In the genomic region with DNA sequence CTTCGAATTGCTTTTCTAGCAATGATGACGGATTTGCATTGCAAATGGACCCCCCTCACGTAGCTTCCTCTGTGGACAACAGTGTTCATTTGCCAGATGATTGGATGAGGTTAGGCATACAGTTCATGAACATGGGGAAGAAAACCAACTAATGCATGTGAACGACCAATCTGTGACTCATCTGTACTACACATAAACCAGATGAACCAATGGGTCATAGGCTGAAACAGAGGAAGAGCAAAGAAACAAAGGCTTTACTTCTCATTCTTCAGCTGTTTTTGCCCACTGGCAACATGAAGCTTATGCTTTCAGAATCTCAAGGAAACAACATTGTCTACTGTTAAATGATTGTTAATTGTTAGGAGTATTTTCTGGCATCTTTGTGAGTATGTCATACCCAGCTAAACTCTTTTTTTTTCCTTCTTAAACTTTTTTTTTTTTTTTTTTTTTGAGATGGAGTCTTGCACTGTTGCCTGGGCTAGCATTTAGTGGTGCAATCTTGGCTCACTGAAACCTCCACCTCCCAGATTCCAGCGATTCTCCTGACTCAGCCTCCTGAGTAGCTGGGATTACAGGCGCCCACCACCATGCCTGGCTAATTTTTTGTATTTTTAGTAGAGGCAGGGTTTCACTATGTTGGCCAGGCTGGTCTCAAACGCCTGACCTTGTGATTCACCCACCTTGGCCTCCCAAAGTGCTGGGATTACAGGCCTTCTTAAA, we compare ENCODE assay signal across 10 cellular contexts. TPM values are rescaled to one million over a fixed set of nuclear protein-coding genes. Genes with fewer than 3 reads are reported as not detected.
A peak's percentile ranks its signal among the peaks of the same experiment; 100 is the strongest.
DNase-seq lines count a peak whose midpoint lies in the region; ATAC-seq and TF ChIP-seq lines count a peak whose summit lies in the region.
"Had no signal": no experiment of that assay in that cellular context is flagged by ENCODE, and none has a peak within 500 bp of the region (broad histone marks: within the 10 kb centered on the region; RNA-seq: fewer than 3 reads in every experiment).

No MANE protein-coding gene starts in this region.

- peak overlapping the region; percentile 16 for H3K27ac ChIP-seq in mesodermal cell (ENCODE audit: low read depth, low read length, severe bottlenecking)

- H3K4me1 ChIP-seq in mesodermal cell (ENCODE audit: control insufficient read depth, insufficient read depth, low read length, poor library complexity, severe bottlenecking) = peaks cover 10% of the 10 kb centered on the region

- ATAC-seq in HG02981 (IDR thresholded peaks at IDR 0.05; ENCODE audit: unreplicated experiment) = no peak
- ATAC-seq: CD8-positive, alpha-beta T cell had no signal

- peak; percentile 48 for DNase-seq in COLO829 (ENCODE audit: low spot score)
- DNase-seq in MV-4-11 (lab: John Stamatoyannopoulos, UW) = peak; percentile 71
- peak; percentile 91 for DNase-seq in choroid plexus epithelial cell (ENCODE audit: low read depth)
- DNase-seq in activated effector memory CD4-positive, alpha-beta T cell treated with Interleukin-2 at 50 U/mL for 16 hours = no peak
- DNase-seq in 8988T = no peak
- DNase-seq in AG20443 (ENCODE audit: low spot score) = no peak
- DNase-seq: CD8-positive, alpha-beta T cell had no signal

- WGBS in mesodermal cell (ENCODE audit: insufficient coverage in 2 of 2), 2 experiments = 83 to 89% methylated on average over 3 to 4 of the region's 7 CpGs

- no peaks in the 10 kb centered on the region for H3K9me3 ChIP-seq in mesodermal cell (ENCODE audit: control insufficient read depth, low read length)
- H3K9me3 ChIP-seq: ovary had no signal

- H3K4me3 ChIP-seq in choroid plexus epithelial cell (ENCODE audit: low read depth, low read length) = no peak overlapping the region
- no peak overlapping the region for H3K4me3 ChIP-seq in mesodermal cell (ENCODE audit: extremely low read depth, insufficient read depth, low read length, poor library complexity, severe bottlenecking)
- H3K4me3 ChIP-seq: ovary had no signal

- H3K36me3 ChIP-seq in mesodermal cell (ENCODE audit: control insufficient read depth, insufficient read depth, low read length) = no peaks in the 10 kb centered on the region
- H3K36me3 ChIP-seq: ovary had no signal

- no peak for TF ChIP-seq CTCF in choroid plexus epithelial cell (conservative IDR thresholded peaks at IDR 0.05; ENCODE audit: low read depth, low read length)

RNA-seq across cellular contexts. Expression of gene EFEMP1, which starts 35.5 kb away (rescaled TPM):
- 12.9 TPM for polyA plus RNA-seq in mesodermal cell (2013, experiment 1 of 2)
- polyA plus RNA-seq in mesodermal cell (2013, experiment 2 of 2) = 13.2 TPM

Comparison
In these comparisons a context has a peak if more than half of its experiments do, and no peak if none do; other contexts are left out.
1. DNase-seq: peak in COLO829 (single experiment), MV-4-11 (single experiment) and choroid plexus epithelial cell (single experiment); none in activated effector memory CD4-positive, alpha-beta T cell treated with Interleukin-2 at 50 U/mL for 16 hours (single experiment), 8988T (single experiment) and AG20443 (single experiment).